19 cellular contexts compared by ENCODE assay signal in genomic region chr14:77103954-77104353, GRCh38. TPM values are rescaled to one million over a fixed set of nuclear protein-coding genes. Genes with fewer than 3 reads are reported as not detected.
DNase-seq lines count a peak whose midpoint lies in the region; ATAC-seq and TF ChIP-seq lines count a peak whose summit lies in the region.
"Had no signal": no experiment of that assay in that cellular context is flagged by ENCODE, and none has a peak within 500 bp of the region (broad histone marks: within the 10 kb centered on the region; RNA-seq: fewer than 3 reads in every experiment).

No MANE protein-coding gene starts in this region.

- H3K9ac ChIP-seq in muscle layer of colon (ENCODE audit: low read length), result no peak overlapping the region

- WGBS in suprapubic skin, result 72% methylated on average over 6 of the region's 6 CpGs

- no peak for ATAC-seq in omental fat pad (ENCODE audit: low FRiP score)
- no peak for ATAC-seq in GM21619 (IDR thresholded peaks at IDR 0.05; ENCODE audit: unreplicated experiment)
- ATAC-seq: activated CD4-positive, CD25-positive, alpha-beta regulatory T cell treated with anti-CD3 and anti-CD28 coated beads, Interleukin-2, amount 50 U/mL, for 24 hours; activated T-helper 17 cell treated with anti-CD3 and anti-CD28 coated beads, Interleukin-2, amount 50 U/mL, for 72 hours; sciatic nerve; stimulated activated naive CD8-positive, alpha-beta T cell treated with anti-CD3 and anti-CD28 coated beads, Interleukin-15, Interleukin-2, amounts not matched to agents 100 U/mL and 50 U/mL, for 24 hours had no signal

- H3K4me1 ChIP-seq in breast epithelium (peaks cover 3 to 10% of the 10 kb centered on the region in 2 donors), muscle layer of colon (ENCODE audit: insufficient read depth, low read length) (peaks cover 83% of the 10 kb centered on the region), suprapubic skin (peaks cover 79% of the 10 kb centered on the region)

- TF ChIP-seq POLR2A in breast epithelium (IDR thresholded peaks at IDR 0.05) (no peak), suprapubic skin (IDR thresholded peaks at IDR 0.05) (no peak)

- H3K27ac ChIP-seq in breast epithelium, result peak overlapping the region; percentile 39 to 55
- H3K27ac ChIP-seq in muscle layer of colon (ENCODE audit: low read depth, low read length), result peak overlapping the region; percentile 59
- peak overlapping the region; percentile 64 for H3K27ac ChIP-seq in suprapubic skin
- H3K27ac ChIP-seq: HL-60, SJCRH30 had no signal

- no peak overlapping the region for H3K4me3 ChIP-seq in breast epithelium
- H3K4me3 ChIP-seq in muscle layer of colon (ENCODE audit: low read depth in 1 of 2, low read length in 2 of 2), result no peak overlapping the region
- H3K4me3 ChIP-seq in suprapubic skin, result no peak overlapping the region
- H3K4me3 ChIP-seq: SJCRH30 had no signal

- no peaks in the 10 kb centered on the region for H3K9me3 ChIP-seq in breast epithelium
- H3K9me3 ChIP-seq in muscle layer of colon (ENCODE audit: low read length), result no peaks in the 10 kb centered on the region
- no peaks in the 10 kb centered on the region for H3K9me3 ChIP-seq in suprapubic skin
- H3K9me3 ChIP-seq: SJCRH30 had no signal

- H3K36me3 ChIP-seq in breast epithelium (no peaks in the 10 kb centered on the region), muscle layer of colon (ENCODE audit: insufficient read depth, low read length) (peaks cover 35% of the 10 kb centered on the region), suprapubic skin (peaks cover 32% of the 10 kb centered on the region)

- no peaks in the 10 kb centered on the region for H3K27me3 ChIP-seq in breast epithelium
- H3K27me3 ChIP-seq in muscle layer of colon (ENCODE audit: control insufficient read depth in 1 of 2, insufficient read depth in 2 of 2, low read length in 2 of 2), result no peaks in the 10 kb centered on the region
- no peaks in the 10 kb centered on the region for H3K27me3 ChIP-seq in suprapubic skin
- H3K27me3 ChIP-seq: SJCRH30 had no signal

- TF ChIP-seq CTCF in breast epithelium (IDR thresholded peaks at IDR 0.05), result no peak
- no peak for TF ChIP-seq CTCF in suprapubic skin (IDR thresholded peaks at IDR 0.05)
- no peak for TF ChIP-seq CTCF in omental fat pad (IDR thresholded peaks at IDR 0.05)

- no peak for TF ChIP-seq EP300 in suprapubic skin (IDR thresholded peaks at IDR 0.05)

- intact Hi-C loops in breast epithelium (cut with DNase I; ENCODE audit: low total_unique reads), result no loop called here

- peak; percentile 83 for DNase-seq in NCI-H1092 treated with DMSO at 0.1 percent for 48 hours (lab: John Stamatoyannopoulos, UW)
- no peak for DNase-seq in breast epithelium (ENCODE audit: low spot score in 2 of 2)
- DNase-seq in suprapubic skin (ENCODE audit: low spot score in 2 of 2), result no peak
- no peak for DNase-seq in omental fat pad (ENCODE audit: low spot score)
- DNase-seq in NCI-H446 treated with DMSO at 0.1 percent for 48 hours (lab: John Stamatoyannopoulos, UW), result no peak
- DNase-seq: effector CD4-positive, alpha-beta T cell; H9; islet precursor cell; NCI-H2029; NCI-H526 treated with DMSO at 0.1 percent for 48 hours; SJCRH30; stimulated activated naive CD8-positive, alpha-beta T cell treated with anti-CD3 and anti-CD28 coated beads, Interleukin-15, Interleukin-2, amounts not matched to agents 100 U/mL and 50 U/mL, for 24 hours had no signal

RNA-seq across cellular contexts. Expression of gene CIPC, which starts 5.9 kb away (rescaled TPM):
- total RNA-seq in breast epithelium (10 to 100 TPM; 40.6 to 64.8 (median 50.7) TPM), suprapubic skin (10 to 100 TPM; 47.2 to 79.0 (median 53.9) TPM), omental fat pad (10 to 100 TPM; 34.2 to 47.3 (median 40.3) TPM)

RNA-seq across cellular contexts. Expression of gene ZDHHC22, which starts 37.6 kb away (rescaled TPM):
- not detected for total RNA-seq in breast epithelium
- total RNA-seq in suprapubic skin, result not detected
- not detected for total RNA-seq in omental fat pad
- total RNA-seq: activated T-helper 17 cell treated with anti-CD3 and anti-CD28 coated beads, Interleukin-2, amount 50 U/mL, for 72 hours; sciatic nerve; T-helper 2 cell treated with Interferon-gamma antibody and Interleukin-4, amounts not matched to agents 100 ng/mL and 5 ng/mL, for 36 hours had no signal
